ENCODE assay signal across 9 cellular contexts in the genomic region with DNA sequence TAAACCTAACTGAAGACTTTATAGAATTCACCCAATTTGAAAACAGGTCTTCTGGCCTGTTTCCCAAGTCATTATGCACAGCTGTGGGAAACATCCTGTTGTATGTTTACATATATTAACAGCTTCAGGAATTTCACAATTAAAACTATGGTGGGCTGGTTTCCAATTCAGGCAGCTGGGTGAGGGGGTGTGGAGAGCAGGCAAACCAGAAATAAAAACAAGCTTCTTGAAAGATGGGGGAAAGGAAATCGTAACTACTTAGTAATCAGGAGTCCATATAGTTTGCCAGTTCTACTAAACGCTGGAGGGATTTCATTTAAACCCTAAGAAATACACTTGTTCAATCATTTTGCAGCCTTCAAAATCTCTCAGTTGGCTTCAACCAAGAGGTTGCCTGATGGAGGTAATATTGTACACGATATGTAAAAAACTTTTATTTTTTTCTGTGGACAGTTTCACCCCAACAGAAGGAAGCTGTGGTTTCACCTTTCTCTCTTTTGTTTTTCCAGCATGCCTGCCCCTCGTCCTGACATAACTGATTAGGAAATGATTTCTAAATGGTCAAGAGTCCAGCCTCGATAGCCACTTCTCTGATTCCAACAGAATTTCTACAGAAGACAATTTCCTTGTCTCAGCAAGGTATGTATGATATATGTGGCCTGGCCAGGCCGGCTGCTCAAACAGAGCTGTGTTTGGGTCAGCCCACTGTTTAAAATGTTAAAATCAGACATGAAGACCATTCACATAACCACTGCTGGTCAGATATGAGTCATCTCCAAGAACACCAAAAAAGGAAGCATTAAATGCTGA. TPM values are rescaled to one million over a fixed set of nuclear protein-coding genes. Genes with fewer than 3 reads are reported as not detected.
DNase-seq lines count a peak whose midpoint lies in the region; ATAC-seq, FAIRE-seq and TF ChIP-seq lines count a peak whose summit lies in the region.
"Had no signal": no experiment of that assay in that cellular context is flagged by ENCODE, and none has a peak within 500 bp of the region (broad histone marks: within the 10 kb centered on the region; RNA-seq: fewer than 3 reads in every experiment).

No MANE protein-coding gene starts in this region.

- ATAC-seq in GM21619 (IDR thresholded peaks at IDR 0.05; ENCODE audit: unreplicated experiment) (peak; percentile 62), pancreas (peak in 3 of 4 donors; percentile 4 to 53 (median 32))
- ATAC-seq: foreskin keratinocyte had no signal

- POLR2A ChIA-PET in CD8-positive, alpha-beta memory T cell (lab: Charles Lee), result no interaction called here
- POLR2A ChIA-PET in HEK293T (lab: Yijun Ruan, JAX), result interaction anchor here (0.7 kb wide), 1 partner anchor 10 kb away, joined by 4 read pairs; no protein-coding TSS in a partner anchor

- H3K27me3 Mint-ChIP-seq in CD8-positive, alpha-beta memory T cell, result no peaks in the 10 kb centered on the region
- H3K27me3 Mint-ChIP-seq in dendritic cell treated with granulocyte-macrophage colony-stimulating factor and Interleukin-4, amounts not matched to agents 40 ng/mL and 50 ng/mL, for 4 days, result no peaks in the 10 kb centered on the region

- no peaks in the 10 kb centered on the region for H3K4me1 ChIP-seq in CD8-positive, alpha-beta memory T cell (ENCODE audit: insufficient read depth, low read length)
- H3K4me1 ChIP-seq in pancreas, result peaks cover 28 to 50% (median 32%) of the 10 kb centered on the region in 3 donors

- 13 to 16% methylated on average over 6 of the region's 6 CpGs for WGBS in pancreas, 2 donors

- no peak overlapping the region for H3K4me3 ChIP-seq in CD8-positive, alpha-beta memory T cell (ENCODE audit: low read length)
- H3K4me3 ChIP-seq in pancreas, result no peak overlapping the region

- CTCF ChIA-PET in CD8-positive, alpha-beta memory T cell (lab: Charles Lee), result no interaction called here
- CTCF ChIA-PET in HEK293T (lab: Yijun Ruan, JAX), result no interaction called here

- no peak for FAIRE-seq in pancreas (lab: Jason Lieb, UNC)

- intact Hi-C loops in dendritic cell treated with granulocyte-macrophage colony-stimulating factor and Interleukin-4, amounts not matched to agents 40 ng/mL and 50 ng/mL, for 4 days (cut with micrococcal nuclease), result loop anchor here (2.0 kb wide), 1 partner anchor 150 kb away; no protein-coding TSS in a partner anchor
- intact Hi-C loops in pancreas (cut with DNase I), result no loop called here

- H3K4me1 Mint-ChIP-seq in CD8-positive, alpha-beta memory T cell, result peaks cover 6 to 13% (median 8%) of the 10 kb centered on the region in 3 donors
- H3K4me1 Mint-ChIP-seq in dendritic cell treated with granulocyte-macrophage colony-stimulating factor and Interleukin-4, amounts not matched to agents 40 ng/mL and 50 ng/mL, for 4 days (ENCODE audit: low read depth), result peaks cover 32% of the 10 kb centered on the region

- peaks cover 0 to 10% (median 4%) of the 10 kb centered on the region in 3 donors for H3K36me3 Mint-ChIP-seq in CD8-positive, alpha-beta memory T cell
- no peaks in the 10 kb centered on the region for H3K36me3 Mint-ChIP-seq in dendritic cell treated with granulocyte-macrophage colony-stimulating factor and Interleukin-4, amounts not matched to agents 40 ng/mL and 50 ng/mL, for 4 days (ENCODE audit: low read depth)

- no peaks in the 10 kb centered on the region for H3K9me3 Mint-ChIP-seq in CD8-positive, alpha-beta memory T cell
- H3K9me3 Mint-ChIP-seq in dendritic cell treated with granulocyte-macrophage colony-stimulating factor and Interleukin-4, amounts not matched to agents 40 ng/mL and 50 ng/mL, for 4 days, result no peaks in the 10 kb centered on the region

- H3K27me3 ChIP-seq in CD8-positive, alpha-beta memory T cell (ENCODE audit: insufficient read depth, low read length, poor library complexity, severe bottlenecking), result no peaks in the 10 kb centered on the region
- no peaks in the 10 kb centered on the region for H3K27me3 ChIP-seq in pancreas
- H3K27me3 ChIP-seq: foreskin keratinocyte had no signal

- H3K36me3 ChIP-seq in CD8-positive, alpha-beta memory T cell (ENCODE audit: insufficient read depth, low read length), result no peaks in the 10 kb centered on the region
- no peaks in the 10 kb centered on the region for H3K36me3 ChIP-seq in pancreas

- no peak for DNase-seq in CD8-positive, alpha-beta memory T cell
- DNase-seq in NCI-H146 (lab: John Stamatoyannopoulos, UW), result peak; percentile 76
- DNase-seq in pancreas, result no peak
- DNase-seq in stimulated activated CD4-positive, alpha-beta T cell treated with anti-CD3 and anti-CD28 coated beads, Interleukin-2, amount 100 ng/mL, for 48 hours, result no peak
- no peak for DNase-seq in LoVo (ENCODE audit: low spot score)
- no peak for DNase-seq in HEK293T (ENCODE audit: extremely low spot score)

- H3K27ac Mint-ChIP-seq in CD8-positive, alpha-beta memory T cell, result peak overlapping the region in 1 of 8 donors; percentile 7
- H3K27ac Mint-ChIP-seq in dendritic cell treated with granulocyte-macrophage colony-stimulating factor and Interleukin-4, amounts not matched to agents 40 ng/mL and 50 ng/mL, for 4 days, result peak overlapping the region; percentile 80

- peak overlapping the region; percentile 32 for H3K27ac ChIP-seq in CD8-positive, alpha-beta memory T cell (ENCODE audit: low read depth, low read length)
- H3K27ac ChIP-seq in pancreas, result peak overlapping the region in 3 of 4 donors; percentile 23 to 69 (median 36)
- H3K27ac ChIP-seq: foreskin keratinocyte had no signal

- no peak for TF ChIP-seq CTCF in pancreas (IDR thresholded peaks at IDR 0.05)

- no peaks in the 10 kb centered on the region for H3K9me3 ChIP-seq in CD8-positive, alpha-beta memory T cell (ENCODE audit: low read length)
- H3K9me3 ChIP-seq in pancreas, result no peaks in the 10 kb centered on the region

- H3K4me3 Mint-ChIP-seq in CD8-positive, alpha-beta memory T cell, result no peak overlapping the region
- H3K4me3 Mint-ChIP-seq in dendritic cell treated with granulocyte-macrophage colony-stimulating factor and Interleukin-4, amounts not matched to agents 40 ng/mL and 50 ng/mL, for 4 days, result peak overlapping the region; percentile 39

TF ChIP-seq in HEK293T, 16 proteins besides CTCF, POLR2A, EP300 and RAD21:
- no peak for TF ChIP-seq ZNF384 (IDR thresholded peaks at IDR 0.05)
- no peak for TF ChIP-seq FOXK2 (IDR thresholded peaks at IDR 0.05)
- no peak for TF ChIP-seq BHLHE40 (IDR thresholded peaks at IDR 0.05; ENCODE audit: borderline replicate concordance)
- no peak for TF ChIP-seq SUZ12 (IDR thresholded peaks at IDR 0.05)
- no peak for TF ChIP-seq CTBP1 (IDR thresholded peaks at IDR 0.05; ENCODE audit: borderline replicate concordance)

RNA-seq across cellular contexts. Expression of a gene that starts 22.6 kb away (rescaled TPM):
- total RNA-seq in CD8-positive, alpha-beta memory T cell, result not detected
- polyA plus RNA-seq in CD8-positive, alpha-beta memory T cell, result not detected
- 10 to 100 TPM; 32.2 to 44.8 (median 38.8) TPM for total RNA-seq in pancreas
- 10 to 100 TPM in 1 of 2 donors, 1 to 10 TPM in 1; 8.0 to 10.2 TPM for polyA plus RNA-seq in pancreas

Comparison
In these comparisons a context has a peak if more than half of its experiments do, and no peak if none do; other contexts are left out.
1. RNA of a gene that starts 22.6 kb away (total RNA-seq): 32.2 to 44.8 TPM in pancreas; not detected in CD8-positive, alpha-beta memory T cell; every median in the first group is over 10 times any median in the second.